ENCODE assay signal across 18 cellular contexts in genomic region chr10:47022311-47023131, GRCh38.
DNase-seq lines count a peak whose midpoint lies in the region; ATAC-seq and TF ChIP-seq lines count a peak whose summit lies in the region.
"Had no signal": no experiment of that assay in that cellular context is flagged by ENCODE, and none has a peak within 500 bp of the region (broad histone marks: within the 10 kb centered on the region; RNA-seq: fewer than 3 reads in every experiment).

No MANE protein-coding gene starts in this region.

- no peak overlapping the region for H2BK12ac ChIP-seq in mesenchymal stem cell (ENCODE audit: low read length in 2 of 2)

- ATAC-seq in gastroesophageal sphincter: peak; percentile 29
- peak; percentile 12 for ATAC-seq in upper lobe of right lung
- ATAC-seq in GM18502 (IDR thresholded peaks at IDR 0.05; ENCODE audit: poor library complexity, unreplicated experiment): no peak
- ATAC-seq: GM12878; naive thymus-derived CD4-positive, alpha-beta T cell; stimulated activated naive CD8-positive, alpha-beta T cell treated with anti-CD3 and anti-CD28 coated beads, Interleukin-15, Interleukin-2, amounts not matched to agents 100 U/mL and 50 U/mL, for 24 hours; WTC11 had no signal

- no peak overlapping the region for H3K14ac ChIP-seq in mesenchymal stem cell (ENCODE audit: low read length in 2 of 2)

- peak overlapping the region; percentile 46 for H3K9ac ChIP-seq in mesenchymal stem cell (ENCODE audit: low read length)

- peaks cover 0 to 18% (median 0%) of the 10 kb centered on the region in 3 donors for H3K4me1 ChIP-seq in gastroesophageal sphincter
- no peaks in the 10 kb centered on the region for H3K4me1 ChIP-seq in mesenchymal stem cell (ENCODE audit: control insufficient read depth, insufficient read depth, low read depth, low read length)
- no peaks in the 10 kb centered on the region for H3K4me1 ChIP-seq in upper lobe of right lung
- H3K4me1 ChIP-seq in SJCRH30: no peaks in the 10 kb centered on the region
- H3K4me1 ChIP-seq: adrenal gland, prostate gland had no signal

- H3K4me1 Mint-ChIP-seq in activated T-cell treated with anti-CD3 and anti-CD28 coated beads, Interleukin-2, amount 50 U/mL, for 24 hours (ENCODE audit: low read depth): peaks cover 3% of the 10 kb centered on the region
- H3K4me1 Mint-ChIP-seq: WTC11 had no signal

- peak overlapping the region in 2 of 4 donors; percentile 29 to 43 for H3K27ac ChIP-seq in gastroesophageal sphincter
- no peak overlapping the region for H3K27ac ChIP-seq in mesenchymal stem cell (ENCODE audit: low read length, poor library complexity, severe bottlenecking)
- no peak overlapping the region for H3K27ac ChIP-seq in upper lobe of right lung
- no peak overlapping the region for H3K27ac ChIP-seq in SJCRH30
- H3K27ac ChIP-seq: adrenal gland, prostate gland had no signal

- H3K4ac ChIP-seq in mesenchymal stem cell (ENCODE audit: low read depth in 1 of 2, low read length in 2 of 2): no peak overlapping the region

- no peak overlapping the region for H4K91ac ChIP-seq in mesenchymal stem cell (ENCODE audit: low read length)

- DNase-seq in activated T-cell treated with anti-CD3 and anti-CD28 coated beads, Interleukin-2, amount 50 U/mL, for 24 hours: peak; percentile 17
- DNase-seq in activated T-cell treated with anti-CD3 and anti-CD28 coated beads for 4 hours (no peak), mesenchymal stem cell (no peak), upper lobe of right lung (peak; percentile 70), SJCRH30 (no peak), NCI-H1417 (lab: John Stamatoyannopoulos, UW) (no peak)
- DNase-seq: effector memory CD4-positive, alpha-beta T cell; GOT3; naive thymus-derived CD4-positive, alpha-beta T cell; NCI-H187 treated with DMSO at 0.1 percent for 48 hours; stimulated activated naive CD8-positive, alpha-beta T cell treated with anti-CD3 and anti-CD28 coated beads, Interleukin-15, Interleukin-2, amounts not matched to agents 100 U/mL and 50 U/mL, for 24 hours had no signal

- no peak overlapping the region for H3K23ac ChIP-seq in mesenchymal stem cell (ENCODE audit: low read length in 2 of 2)

- TF ChIP-seq POLR2A in gastroesophageal sphincter (IDR thresholded peaks at IDR 0.05): no peak

- no peak overlapping the region for H2AFZ ChIP-seq in mesenchymal stem cell (ENCODE audit: low read depth, low read length)

- no peak for TF ChIP-seq EP300 in gastroesophageal sphincter (IDR thresholded peaks at IDR 0.05)

- H4K8ac ChIP-seq in mesenchymal stem cell (ENCODE audit: low read length): no peak overlapping the region

- no peak overlapping the region for H3K4me2 ChIP-seq in mesenchymal stem cell (ENCODE audit: low read length, poor library complexity, severe bottlenecking)

- intact Hi-C loops in upper lobe of right lung (cut with DNase I): no loop called here

- TF ChIP-seq CTCF in gastroesophageal sphincter (IDR thresholded peaks at IDR 0.05) (no peak), upper lobe of right lung (IDR thresholded peaks at IDR 0.05) (no peak)

- no peak overlapping the region for H3K18ac ChIP-seq in mesenchymal stem cell (ENCODE audit: low read depth in 1 of 2, low read length in 2 of 2)

- no peak overlapping the region for H2AK5ac ChIP-seq in mesenchymal stem cell (ENCODE audit: low read length, severe bottlenecking)

- H3K4me3 ChIP-seq in gastroesophageal sphincter (no peak overlapping the region), mesenchymal stem cell (ENCODE audit: insufficient read depth in 1 of 2, low read depth in 1 of 2, low read length in 2 of 2) (no peak overlapping the region), upper lobe of right lung (no peak overlapping the region), SJCRH30 (no peak overlapping the region)
- H3K4me3 ChIP-seq: adrenal gland, GM12878, prostate gland had no signal

- no peak overlapping the region for H2BK15ac ChIP-seq in mesenchymal stem cell (ENCODE audit: low read depth, poor library complexity, severe bottlenecking)

- no peaks in the 10 kb centered on the region for H3K36me3 Mint-ChIP-seq in activated T-cell treated with anti-CD3 and anti-CD28 coated beads, Interleukin-2, amount 50 U/mL, for 24 hours (ENCODE audit: low read depth)
- H3K36me3 Mint-ChIP-seq: naive thymus-derived CD4-positive, alpha-beta T cell; WTC11 had no signal

- H3K4me3 Mint-ChIP-seq in activated T-cell treated with anti-CD3 and anti-CD28 coated beads, Interleukin-2, amount 50 U/mL, for 24 hours: no peak overlapping the region
- H3K4me3 Mint-ChIP-seq: naive thymus-derived CD4-positive, alpha-beta T cell; T-helper 1 cell treated with Interleukin-12 subunit alpha and Interleukin-12 subunit beta and Interleukin-4 antibody, amounts not matched to agents 30 μg/mL and 1 μg/mL, for 36 hours; WTC11 had no signal

- WGBS in gastroesophageal sphincter (ENCODE audit: low coverage in 1 of 2), 2 donors: 57% methylated on average over 4 of the region's 16 CpGs; no CpG with 5 or more reads in 1 of the 2 donors
- 75% methylated on average over 16 of the region's 16 CpGs for WGBS in mesenchymal stem cell

- H3K27me3 Mint-ChIP-seq in activated T-cell treated with anti-CD3 and anti-CD28 coated beads, Interleukin-2, amount 50 U/mL, for 24 hours: peaks cover 7% of the 10 kb centered on the region

- no peak overlapping the region for H2BK120ac ChIP-seq in mesenchymal stem cell (ENCODE audit: low read depth, low read length)

- H3K36me3 ChIP-seq in gastroesophageal sphincter (no peaks in the 10 kb centered on the region), mesenchymal stem cell (ENCODE audit: control insufficient read depth in 1 of 2, insufficient read depth in 2 of 2, low read depth in 1 of 2, low read length in 2 of 2) (no peaks in the 10 kb centered on the region), upper lobe of right lung (no peaks in the 10 kb centered on the region), SJCRH30 (no peaks in the 10 kb centered on the region)
- H3K36me3 ChIP-seq: adrenal gland, prostate gland had no signal

- no peaks in the 10 kb centered on the region for H3K9me3 Mint-ChIP-seq in activated T-cell treated with anti-CD3 and anti-CD28 coated beads, Interleukin-2, amount 50 U/mL, for 24 hours
- H3K9me3 Mint-ChIP-seq: T-helper 1 cell treated with Interleukin-12 subunit alpha and Interleukin-12 subunit beta and Interleukin-4 antibody, amounts not matched to agents 30 μg/mL and 1 μg/mL, for 36 hours had no signal

- H3K27me3 ChIP-seq in gastroesophageal sphincter (no peaks in the 10 kb centered on the region), mesenchymal stem cell (ENCODE audit: control insufficient read depth in 1 of 2, insufficient read depth in 1 of 2, low read length in 2 of 2) (peaks cover 0 to 8% of the 10 kb centered on the region in 2 experiments), upper lobe of right lung (no peaks in the 10 kb centered on the region), SJCRH30 (no peaks in the 10 kb centered on the region)
- H3K27me3 ChIP-seq: adrenal gland had no signal

- H3K79me1 ChIP-seq in mesenchymal stem cell (replicated peaks; ENCODE audit: low read length, poor library complexity, severe bottlenecking): no peaks in the 10 kb centered on the region

- H3K9me3 ChIP-seq in gastroesophageal sphincter (no peaks in the 10 kb centered on the region), mesenchymal stem cell (ENCODE audit: control insufficient read depth, low read length) (no peaks in the 10 kb centered on the region), upper lobe of right lung (no peaks in the 10 kb centered on the region), SJCRH30 (replicated peaks) (no peaks in the 10 kb centered on the region)
- H3K9me3 ChIP-seq: adrenal gland, prostate gland had no signal

- no peak overlapping the region for H3K27ac Mint-ChIP-seq in activated T-cell treated with anti-CD3 and anti-CD28 coated beads, Interleukin-2, amount 50 U/mL, for 24 hours
- H3K27ac Mint-ChIP-seq: naive thymus-derived CD4-positive, alpha-beta T cell; T-helper 1 cell treated with Interleukin-12 subunit alpha and Interleukin-12 subunit beta and Interleukin-4 antibody, amounts not matched to agents 30 μg/mL and 1 μg/mL, for 36 hours; WTC11 had no signal

- no peak overlapping the region for H2BK5ac ChIP-seq in mesenchymal stem cell (ENCODE audit: low read depth, low read length, poor library complexity, severe bottlenecking)

Comparison
In these comparisons a context has a peak if more than half of its experiments do, and no peak if none do; other contexts are left out.
1. DNase-seq: peak in activated T-cell treated with anti-CD3 and anti-CD28 coated beads, Interleukin-2, amount 50 U/mL, for 24 hours (single experiment) and upper lobe of right lung (single experiment); none in activated T-cell treated with anti-CD3 and anti-CD28 coated beads for 4 hours (single experiment), mesenchymal stem cell (single experiment), SJCRH30 (0 of 2) and NCI-H1417 (0 of 3).